In the genomic region with DNA sequence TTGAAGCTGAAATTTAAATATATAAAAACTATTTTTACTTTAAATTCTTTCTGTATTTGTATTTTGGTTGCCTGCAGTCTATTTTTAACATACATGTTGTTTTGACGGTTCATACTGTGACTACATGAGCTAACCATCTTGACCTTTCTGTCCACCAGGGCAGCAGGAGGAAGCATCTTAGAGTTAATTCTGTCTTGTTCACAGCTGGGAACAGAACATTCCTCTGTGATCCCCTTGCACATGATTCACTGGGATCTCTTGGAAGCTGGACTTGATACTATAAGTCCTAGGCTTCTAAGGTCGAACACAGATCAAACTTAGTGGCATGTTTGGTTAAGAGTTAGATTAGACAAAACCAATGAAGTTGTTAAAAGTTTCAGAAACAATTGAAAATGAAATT, we compare ENCODE assay signal across 11 cellular contexts.
DNase-seq lines count a peak whose midpoint lies in the region; ATAC-seq, FAIRE-seq and TF ChIP-seq lines count a peak whose summit lies in the region.
"Had no signal": no experiment of that assay in that cellular context is flagged by ENCODE, and none has a peak within 500 bp of the region (broad histone marks: within the 10 kb centered on the region; RNA-seq: fewer than 3 reads in every experiment).

No MANE protein-coding gene starts in this region.

- H3K4me3 Mint-ChIP-seq in mesothelial cell of epicardium, result no peak overlapping the region
- H3K4me3 Mint-ChIP-seq: activated naive CD8-positive, alpha-beta T cell treated with anti-CD3 and anti-CD28 coated beads, Interleukin-2, amount 50 U/mL, for 24 hours; T-cell had no signal

- H3K4me1 ChIP-seq in cardiac muscle cell (ENCODE audit: low read depth), result peaks cover 40% of the 10 kb centered on the region
- H3K4me1 ChIP-seq in uterus, result peaks cover 7 to 14% of the 10 kb centered on the region in 2 donors

- peaks cover 81% of the 10 kb centered on the region for H3K4me1 Mint-ChIP-seq in mesothelial cell of epicardium
- H3K4me1 Mint-ChIP-seq: activated naive CD8-positive, alpha-beta T cell treated with anti-CD3 and anti-CD28 coated beads, Interleukin-2, amount 50 U/mL, for 24 hours had no signal

- no peak for ATAC-seq in Right ventricle myocardium inferior
- ATAC-seq: activated naive CD8-positive, alpha-beta T cell treated with anti-CD3 and anti-CD28 coated beads, Interleukin-2, amount 50 U/mL, for 24 hours; T-cell had no signal

- 54 to 57% methylated on average over 2 of the region's 2 CpGs for WGBS in lower leg skin, 2 donors

- H3K36me3 Mint-ChIP-seq in mesothelial cell of epicardium, result no peaks in the 10 kb centered on the region
- H3K36me3 Mint-ChIP-seq: T-cell had no signal

- peak overlapping the region; percentile 37 for H3K27ac Mint-ChIP-seq in mesothelial cell of epicardium
- H3K27ac Mint-ChIP-seq: activated naive CD8-positive, alpha-beta T cell treated with anti-CD3 and anti-CD28 coated beads, Interleukin-2, amount 50 U/mL, for 24 hours; T-cell had no signal

- no peaks in the 10 kb centered on the region for H3K9me3 Mint-ChIP-seq in mesothelial cell of epicardium
- H3K9me3 Mint-ChIP-seq: activated naive CD8-positive, alpha-beta T cell treated with anti-CD3 and anti-CD28 coated beads, Interleukin-2, amount 50 U/mL, for 24 hours; T-cell had no signal

- H3K4me3 ChIP-seq in cardiac muscle cell (no peak overlapping the region), uterus (no peak overlapping the region), lower leg skin (ENCODE audit: low read depth, poor library complexity, severe bottlenecking) (no peak overlapping the region)

- H3K27me3 ChIP-seq in cardiac muscle cell (no peaks in the 10 kb centered on the region), uterus (no peaks in the 10 kb centered on the region)

- H3K36me3 ChIP-seq in cardiac muscle cell (no peaks in the 10 kb centered on the region), uterus (no peaks in the 10 kb centered on the region)

- intact Hi-C loops in Right ventricle myocardium inferior (cut with DNase I) (loop anchor here (2.0 to 5.0 kb wide), 5 partner anchors 57 to 270 kb away; no protein-coding TSS in a partner anchor), uterus (cut with DNase I; ENCODE audit: low total_unique reads) (no loop called here), head of caudate nucleus (cut with DNase I) (no loop called here), lower leg skin (cut with DNase I; ENCODE audit: low total_unique reads) (no loop called here)

- FAIRE-seq in RCC 7860 (lab: Jason Lieb, UNC), result no peak

- H3K27me3 Mint-ChIP-seq in mesothelial cell of epicardium (ENCODE audit: low read depth), result no peaks in the 10 kb centered on the region
- H3K27me3 Mint-ChIP-seq: activated naive CD8-positive, alpha-beta T cell treated with anti-CD3 and anti-CD28 coated beads, Interleukin-2, amount 50 U/mL, for 24 hours; T-cell had no signal

- H3K9me3 ChIP-seq in cardiac muscle cell (ENCODE audit: low read depth) (no peaks in the 10 kb centered on the region), uterus (no peaks in the 10 kb centered on the region)

- no peak for TF ChIP-seq CTCF in cardiac muscle cell (IDR thresholded peaks at IDR 0.05; ENCODE audit: low read depth, low read length)
- TF ChIP-seq CTCF in mesothelial cell of epicardium (IDR thresholded peaks at IDR 0.05; ENCODE audit: unreplicated experiment), result no peak
- no peak for TF ChIP-seq CTCF in uterus (IDR thresholded peaks at IDR 0.05)
- TF ChIP-seq CTCF in lower leg skin (IDR thresholded peaks at IDR 0.05), result no peak

- no peak for TF ChIP-seq POLR2A in uterus (IDR thresholded peaks at IDR 0.05)
- TF ChIP-seq POLR2A in lower leg skin (IDR thresholded peaks at IDR 0.05), result no peak

- peak; percentile 36 to 66 for DNase-seq in cardiac muscle cell (ENCODE audit: low read depth in 1 of 2, low spot score in 1 of 2)
- DNase-seq in Right ventricle myocardium inferior (ENCODE audit: missing footprints), result no peak
- DNase-seq in fibroblast of gingiva (ENCODE audit: low read depth), result peak; percentile 64
- DNase-seq in mesothelial cell of epicardium (ENCODE audit: low spot score in 2 of 2, unreplicated experiment in 2 of 2), result no peak
- DNase-seq in uterus, result no peak
- DNase-seq in RCC 7860 (ENCODE audit: low spot score), result no peak
- no peak for DNase-seq in head of caudate nucleus
- DNase-seq in lower leg skin (ENCODE audit: low spot score in 2 of 2), result no peak
- DNase-seq: activated naive CD8-positive, alpha-beta T cell treated with anti-CD3 and anti-CD28 coated beads, Interleukin-2, amount 50 U/mL, for 24 hours; NCI-H524; T-cell had no signal

- H3K27ac ChIP-seq in cardiac muscle cell, result peak overlapping the region; percentile 40
- H3K27ac ChIP-seq in uterus, result peak overlapping the region; percentile 80 to 84

Comparison
In these comparisons a context has a peak if more than half of its experiments do, and no peak if none do; other contexts are left out.
1. DNase-seq: peak in cardiac muscle cell (2 of 2) and fibroblast of gingiva (single experiment); none in Right ventricle myocardium inferior (single experiment), mesothelial cell of epicardium (0 of 2), uterus (0 of 2), RCC 7860 (single experiment), head of caudate nucleus (0 of 42) and lower leg skin (0 of 2).